ENCODE assay signal across 8 cellular contexts in the genomic region with DNA sequence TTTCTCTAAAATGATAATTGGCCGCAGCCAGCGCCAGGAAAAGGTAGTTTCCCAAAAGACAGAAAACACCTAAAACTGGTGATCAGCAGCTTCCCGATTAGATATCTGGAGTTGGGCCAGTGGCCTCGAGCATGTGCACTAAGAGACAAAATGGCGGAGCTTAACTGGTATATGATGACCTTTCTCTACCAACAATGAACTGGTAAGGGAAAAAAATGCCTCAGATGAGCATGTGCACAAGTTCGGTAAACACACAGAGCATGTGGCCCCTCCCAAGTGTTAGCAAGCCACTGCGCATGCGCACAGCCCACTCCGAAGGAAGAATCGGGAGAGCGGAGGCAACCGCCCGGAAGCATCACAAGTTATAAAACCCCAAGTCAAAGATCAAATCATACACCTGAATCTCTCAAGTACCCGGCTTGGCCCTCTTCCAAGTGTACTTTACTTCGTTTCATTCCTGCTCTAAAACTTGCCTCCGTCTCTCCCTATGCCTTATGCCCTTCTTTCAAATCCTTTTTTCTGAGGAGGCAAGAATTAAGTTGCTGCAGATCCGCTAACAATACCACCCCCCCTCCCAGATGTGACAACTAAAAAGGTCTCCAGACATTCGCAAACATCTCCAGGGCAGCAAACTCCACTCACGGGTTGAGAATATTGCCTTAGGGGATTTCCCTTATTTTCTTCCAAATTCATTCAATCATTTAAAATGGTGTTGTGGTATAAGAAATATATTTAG. TPM values are rescaled to one million over a fixed set of nuclear protein-coding genes. Genes with fewer than 3 reads are reported as not detected.
DNase-seq lines count a peak whose midpoint lies in the region; ATAC-seq and TF ChIP-seq lines count a peak whose summit lies in the region.

No MANE protein-coding gene starts in this region.

- no peaks in the 10 kb centered on the region for H3K36me3 Mint-ChIP-seq in activated T-cell treated with anti-CD3 and anti-CD28 coated beads, Interleukin-2, amount 50 U/mL, for 4 hours (ENCODE audit: insufficient read depth)
- no peaks in the 10 kb centered on the region for H3K36me3 Mint-ChIP-seq in naive B cell

- peak overlapping the region; percentile 46 to 59 (median 50) for H3K4me3 ChIP-seq in esophagus muscularis mucosa

- ATAC-seq in activated T-cell treated with anti-CD3 and anti-CD28 coated beads, Interleukin-2, amount 50 U/mL, for 4 hours = peak; percentile 70
- ATAC-seq in naive B cell (ENCODE audit: low read depth in 2 of 2) = peak; percentile 42 to 59
- ATAC-seq in GM21619 (IDR thresholded peaks at IDR 0.05; ENCODE audit: unreplicated experiment) = no peak
- no peak for ATAC-seq in GM18519 (IDR thresholded peaks at IDR 0.05; ENCODE audit: low FRiP score, unreplicated experiment)

- intact Hi-C loops in esophagus muscularis mucosa (cut with DNase I) = no loop called here

- H3K36me3 ChIP-seq in esophagus muscularis mucosa = no peaks in the 10 kb centered on the region

- peaks cover 8% of the 10 kb centered on the region for H3K4me1 Mint-ChIP-seq in activated T-cell treated with anti-CD3 and anti-CD28 coated beads, Interleukin-2, amount 50 U/mL, for 4 hours (ENCODE audit: low read depth)
- H3K4me1 Mint-ChIP-seq in naive B cell = peaks cover 10 to 11% (median 11%) of the 10 kb centered on the region in 3 donors

- no peak for TF ChIP-seq EP300 in esophagus muscularis mucosa (IDR thresholded peaks at IDR 0.05)

- no peak for TF ChIP-seq POLR2A in esophagus muscularis mucosa (IDR thresholded peaks at IDR 0.05; ENCODE audit: low read depth)

- H3K9me3 Mint-ChIP-seq in activated T-cell treated with anti-CD3 and anti-CD28 coated beads, Interleukin-2, amount 50 U/mL, for 4 hours = no peaks in the 10 kb centered on the region
- no peaks in the 10 kb centered on the region for H3K9me3 Mint-ChIP-seq in naive B cell

- H3K27me3 ChIP-seq in esophagus muscularis mucosa = peaks cover 0 to 6% (median 0%) of the 10 kb centered on the region in 4 donors

- H3K27me3 Mint-ChIP-seq in activated T-cell treated with anti-CD3 and anti-CD28 coated beads, Interleukin-2, amount 50 U/mL, for 4 hours (ENCODE audit: low read depth) = peaks cover 5% of the 10 kb centered on the region
- peaks cover 0 to 9% (median 8%) of the 10 kb centered on the region in 3 donors for H3K27me3 Mint-ChIP-seq in naive B cell

- in situ Hi-C loops in Caki2 (cut with HindIII; ENCODE audit: low pct_unique_long_range_greater_than_20kb, low sequenced_read_pairs) = no loop called here

- no peaks in the 10 kb centered on the region for H3K9me3 ChIP-seq in esophagus muscularis mucosa

- peak overlapping the region in 4 of 6 donors; percentile 6 to 84 (median 79) for H3K27ac Mint-ChIP-seq in naive B cell

- DNase-seq in Caki2 (ENCODE audit: low read depth) (peak; percentile 59), NCI-H2029 (lab: John Stamatoyannopoulos, UW) (peak; percentile 76), esophagus muscularis mucosa (ENCODE audit: extremely low spot score) (no peak), naive B cell (peak; percentile 43)
- DNase-seq in activated T-cell treated with anti-CD3 and anti-CD28 coated beads, Interleukin-2, amount 50 U/mL, for 4 hours = peak; percentile 78
- peak; percentile 60 for DNase-seq in stimulated activated CD8-positive, alpha-beta memory T cell treated with anti-CD3 and anti-CD28 coated beads, Interleukin-7, amount 100 ng/mL, for 24 hours (ENCODE audit: low read depth)

- H3K27ac ChIP-seq in esophagus muscularis mucosa (replicated peaks in 1 of 4) = peak overlapping the region in 1 of 4 donors; percentile 28

- peaks cover 0 to 10% (median 5%) of the 10 kb centered on the region in 4 donors for H3K4me1 ChIP-seq in esophagus muscularis mucosa

- 38% methylated on average over 19 of the region's 19 CpGs for WGBS in esophagus muscularis mucosa

- no peak for TF ChIP-seq CTCF in esophagus muscularis mucosa (IDR thresholded peaks at IDR 0.05)

- peak overlapping the region; percentile 68 for H3K4me3 Mint-ChIP-seq in activated T-cell treated with anti-CD3 and anti-CD28 coated beads, Interleukin-2, amount 50 U/mL, for 4 hours
- peak overlapping the region; percentile 77 to 95 (median 91) for H3K4me3 Mint-ChIP-seq in naive B cell

RNA-seq across cellular contexts. Expression of a gene that starts 15.0 kb away (rescaled TPM):
- total RNA-seq in Caki2 (2014; rRNA removed; shearing (Covaris generic); ENCODE audit: low replicate concordance) = 30.6 and 33.2 TPM in 2 replicates
- 10 to 100 TPM; 73.1 to 81.1 (median 73.5) TPM for total RNA-seq in activated T-cell treated with anti-CD3 and anti-CD28 coated beads, Interleukin-2, amount 50 U/mL, for 4 hours
- total RNA-seq in esophagus muscularis mucosa = 10 to 100 TPM; 19.9 to 31.1 (median 25.5) TPM
- polyA plus RNA-seq in naive B cell (ENCODE audit: low read depth in 6 of 6) = 10 to 100 TPM; 23.8 to 61.3 (median 54.9) TPM

RNA-seq across cellular contexts. Expression of a gene that starts 31.5 kb away (rescaled TPM):
- 15.3 and 30.7 TPM in 2 replicates for total RNA-seq in Caki2 (2014; rRNA removed; shearing (Covaris generic); ENCODE audit: low replicate concordance)
- 1 to 10 TPM; 4.7 to 7.8 (median 5.7) TPM for total RNA-seq in activated T-cell treated with anti-CD3 and anti-CD28 coated beads, Interleukin-2, amount 50 U/mL, for 4 hours
- 10 to 100 TPM; 34.3 to 73.1 (median 50.0) TPM for total RNA-seq in esophagus muscularis mucosa
- 10 to 100 TPM; 24.0 to 42.3 (median 29.4) TPM for polyA plus RNA-seq in naive B cell (ENCODE audit: low read depth in 6 of 6)

Comparison
In these comparisons a context has a peak if more than half of its experiments do, and no peak if none do; other contexts are left out.
1. ATAC-seq: peak in activated T-cell treated with anti-CD3 and anti-CD28 coated beads, Interleukin-2, amount 50 U/mL, for 4 hours (2 of 2) and naive B cell (2 of 2); none in GM21619 (single experiment) and GM18519 (single experiment).